1 cellular context compared by ENCODE assay signal in genomic region chr11:74731301-74732094, GRCh38.
TF ChIP-seq lines count a peak whose summit lies in the region.

TSS of gene CHRDL2 (minus strand) at chr11:74731426. CDS start at chr11:74730888, 538 bp downstream.

TF ChIP-seq in HepG2, 621 proteins besides CTCF, POLR2A, EP300 and RAD21 (continued from another document):
- TF ChIP-seq ZNF558 (CRISPR knock-in tag; IDR thresholded peaks at IDR 0.05; ENCODE audit: borderline replicate concordance) (no peak), ZFP82 (CRISPR knock-in tag; IDR thresholded peaks at IDR 0.05; ENCODE audit: borderline replicate concordance) (no peak), SP1 (IDR thresholded peaks at IDR 0.05) (no peak), SP1 (CRISPR knock-in tag; IDR thresholded peaks at IDR 0.05) (no peak), ZNF24 (IDR thresholded peaks at IDR 0.05) (no peak), ZNF652 (CRISPR knock-in tag; IDR thresholded peaks at IDR 0.05; ENCODE audit: borderline replicate concordance, low read depth) (peak; percentile 76), ZZZ3 (CRISPR knock-in tag; IDR thresholded peaks at IDR 0.05; ENCODE audit: borderline replicate concordance) (no peak), MAFG (CRISPR knock-in tag; IDR thresholded peaks at IDR 0.05) (no peak), HNRNPK (IDR thresholded peaks at IDR 0.05; ENCODE audit: low read depth, low read length, poor library complexity, severe bottlenecking) (no peak), UBTF (CRISPR knock-in tag; IDR thresholded peaks at IDR 0.05) (peak; percentile 34; the same call in 1 of the 2 replicates), ZFP36 (IDR thresholded peaks at IDR 0.05; ENCODE audit: borderline replicate concordance, low read depth, low read length, partially characterized antibody) (no peak), ZNF34 (CRISPR knock-in tag; IDR thresholded peaks at IDR 0.05; ENCODE audit: borderline replicate concordance) (no peak), MYPOP (CRISPR knock-in tag; IDR thresholded peaks at IDR 0.05) (peak; percentile 90; the same call in 1 of the 2 replicates), SRF (IDR thresholded peaks at IDR 0.05; ENCODE audit: low read depth, low read length) (no peak), IRF1 (CRISPR knock-in tag; IDR thresholded peaks at IDR 0.05; ENCODE audit: low read depth) (no peak), FOXP4 (CRISPR knock-in tag; IDR thresholded peaks at IDR 0.05) (no peak), MXD4 (CRISPR knock-in tag; IDR thresholded peaks at IDR 0.05) (no peak), ZBTB37 (CRISPR knock-in tag; IDR thresholded peaks at IDR 0.05) (no peak), ZNF530 (CRISPR knock-in tag; IDR thresholded peaks at IDR 0.05; ENCODE audit: low read depth) (no peak), IKZF4 (CRISPR knock-in tag; IDR thresholded peaks at IDR 0.05; ENCODE audit: borderline replicate concordance, low read depth, not compliant biosample characterization) (no peak), GABPB1 (CRISPR knock-in tag; IDR thresholded peaks at IDR 0.05) (peak; percentile 16; the same call in 1 of the 2 replicates), TSC22D2 (CRISPR knock-in tag; IDR thresholded peaks at IDR 0.05; ENCODE audit: borderline replicate concordance) (no peak), TBX2 (CRISPR knock-in tag; IDR thresholded peaks at IDR 0.05; ENCODE audit: borderline replicate concordance) (no peak), ZNF740 (CRISPR knock-in tag; IDR thresholded peaks at IDR 0.05) (no peak), ZMAT3 (CRISPR knock-in tag; conservative IDR thresholded peaks at IDR 0.05) (no peak), BATF2 (CRISPR knock-in tag; IDR thresholded peaks at IDR 0.05) (no peak), ZFX (CRISPR knock-in tag; IDR thresholded peaks at IDR 0.05; ENCODE audit: low read depth) (peak; percentile 42), ZNF510 (CRISPR knock-in tag; IDR thresholded peaks at IDR 0.05; ENCODE audit: low read depth) (no peak), EZH2 (conservative IDR thresholded peaks at IDR 0.05; ENCODE audit: low read depth, low read length) (no peak), ZNF687 (CRISPR knock-in tag; IDR thresholded peaks at IDR 0.05) (peak; percentile 52; the same call in 1 of the 2 replicates), ZNF331 (CRISPR knock-in tag; IDR thresholded peaks at IDR 0.05) (no peak), ZNF274 (CRISPR knock-in tag; IDR thresholded peaks at IDR 0.05) (no peak), PRDM15 (CRISPR knock-in tag; IDR thresholded peaks at IDR 0.05) (no peak), ZNF160 (CRISPR knock-in tag; IDR thresholded peaks at IDR 0.05) (no peak), NR3C1 (CRISPR knock-in tag; IDR thresholded peaks at IDR 0.05) (no peak), MXD3 (CRISPR knock-in tag; IDR thresholded peaks at IDR 0.05) (no peak), ZNF20 (CRISPR knock-in tag; IDR thresholded peaks at IDR 0.05) (no peak), TOPORS (CRISPR knock-in tag; IDR thresholded peaks at IDR 0.05) (no peak), MYNN (CRISPR knock-in tag; IDR thresholded peaks at IDR 0.05; ENCODE audit: low read depth) (no peak), ONECUT2 (CRISPR knock-in tag; IDR thresholded peaks at IDR 0.05) (no peak), PHB2 (IDR thresholded peaks at IDR 0.05; ENCODE audit: partially characterized antibody) (no peak), ZNF766 (CRISPR knock-in tag; IDR thresholded peaks at IDR 0.05; ENCODE audit: borderline replicate concordance) (no peak), ZBTB39 (CRISPR knock-in tag; IDR thresholded peaks at IDR 0.05) (no peak), CENPT (CRISPR knock-in tag; IDR thresholded peaks at IDR 0.05; ENCODE audit: low read depth) (no peak), ZNF547 (CRISPR knock-in tag; IDR thresholded peaks at IDR 0.05) (no peak)
